ENCODE assay signal across 1 cellular context in the genomic region with DNA sequence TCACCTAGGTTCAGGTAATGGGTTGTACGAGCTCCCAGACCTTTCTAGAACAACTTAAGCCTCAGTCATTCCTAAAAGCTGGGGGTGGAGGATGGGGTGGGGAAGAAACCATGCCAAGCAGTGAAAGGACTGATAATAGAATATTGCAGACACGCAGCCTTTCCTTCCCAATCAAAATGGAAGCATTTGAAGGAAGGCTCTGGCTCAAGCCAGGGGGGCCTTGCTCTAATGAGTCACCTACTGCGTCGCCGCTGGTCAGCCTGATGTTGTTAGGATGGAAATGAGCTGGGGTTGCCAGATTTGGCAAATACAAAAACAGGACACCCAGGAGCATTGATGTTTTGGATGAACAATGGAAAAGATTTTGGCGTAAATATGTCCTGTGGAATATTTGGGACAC.
A peak's percentile ranks its signal among the peaks of the same experiment; 100 is the strongest.
TF ChIP-seq lines count a peak whose summit lies in the region.

No MANE protein-coding gene starts in this region.

TF ChIP-seq in IMR-90, 13 proteins besides CTCF, POLR2A, EP300 and RAD21:
- TF ChIP-seq RCOR1 (IDR thresholded peaks at IDR 0.05; ENCODE audit: insufficient replicate concordance, low read length): no peak
- 0 out of 2 replicates have a peak, but pooled peaks have one; percentile 11 for TF ChIP-seq FOS (IDR thresholded peaks at IDR 0.05; ENCODE audit: low read depth, low read length)
- no peak for TF ChIP-seq NFE2L2 (IDR thresholded peaks at IDR 0.05; ENCODE audit: low read depth, low read length)
- TF ChIP-seq MXI1 (IDR thresholded peaks at IDR 0.05; ENCODE audit: borderline replicate concordance, low read depth, low read length): no peak
TF ChIP-seq in IMR-90: peak in this region for 1.
